In genomic region chrX:134183665-134184064, GRCh38 we compare ENCODE assay signal across 22 cellular contexts. TPM values are rescaled to one million over a fixed set of nuclear protein-coding genes. Genes with fewer than 3 reads are reported as not detected.
DNase-seq lines count a peak whose midpoint lies in the region; ATAC-seq, FAIRE-seq and TF ChIP-seq lines count a peak whose summit lies in the region.
"Had no signal": no experiment of that assay in that cellular context is flagged by ENCODE, and none has a peak within 500 bp of the region (broad histone marks: within the 10 kb centered on the region; RNA-seq: fewer than 3 reads in every experiment).

No MANE protein-coding gene starts in this region.

- H3K27me3 Mint-ChIP-seq in activated naive CD4-positive, alpha-beta T cell treated with anti-CD3 and anti-CD28 coated beads, Interleukin-2, amount 10 ng/mL, durations not matched to agents 7 days and 5 days, result peaks cover 6% of the 10 kb centered on the region
- H3K27me3 Mint-ChIP-seq in CD4-positive, alpha-beta memory T cell, result peaks cover 4 to 8% of the 10 kb centered on the region in 2 donors
- H3K27me3 Mint-ChIP-seq in activated CD4-positive, alpha-beta T cell treated with anti-CD3 and anti-CD28 coated beads for 36 hours, result peaks cover 5% of the 10 kb centered on the region

- intact Hi-C loops in GM12878 (cut with micrococcal nuclease; ENCODE audit: unreplicated experiment), result no loop called here
- intact Hi-C loops in CD4-positive, alpha-beta memory T cell (cut with micrococcal nuclease), result no loop called here
- intact Hi-C loops in activated CD4-positive, alpha-beta T cell treated with anti-CD3 and anti-CD28 coated beads for 36 hours (cut with DNase I, micrococcal nuclease), result no loop called here

- no peak for TF ChIP-seq RAD21 in GM12878 (IDR thresholded peaks at IDR 0.05; ENCODE audit: insufficient read depth, low read depth, low read length)

- no peaks in the 10 kb centered on the region for H3K79me2 ChIP-seq in GM12878 (ENCODE audit: control insufficient read depth, insufficient read depth, low read length)

- no peak overlapping the region for H3K4me3 Mint-ChIP-seq in activated naive CD4-positive, alpha-beta T cell treated with anti-CD3 and anti-CD28 coated beads, Interleukin-2, amount 10 ng/mL, durations not matched to agents 7 days and 5 days
- H3K4me3 Mint-ChIP-seq in CD4-positive, alpha-beta memory T cell, result peak overlapping the region in 1 of 8 donors; percentile 39
- H3K4me3 Mint-ChIP-seq in activated CD4-positive, alpha-beta T cell treated with anti-CD3 and anti-CD28 coated beads for 36 hours, result no peak overlapping the region
- H3K4me3 Mint-ChIP-seq: CD14-positive monocyte; CD8-positive, alpha-beta memory T cell; HFFc6 had no signal

- in situ Hi-C loops in HAP-1 (cut with MboI; ENCODE audit: low sequenced_read_pairs) (no loop called here), GM12878 (cut with MboI) (no loop called here), GM13976 (cut with MboI; ENCODE audit: low sequenced_read_pairs, unreplicated experiment) (no loop called here)

- H3K4me1 Mint-ChIP-seq in activated naive CD4-positive, alpha-beta T cell treated with anti-CD3 and anti-CD28 coated beads, Interleukin-2, amount 10 ng/mL, durations not matched to agents 7 days and 5 days, result peaks cover 36% of the 10 kb centered on the region
- peaks cover 10 to 26% (median 20%) of the 10 kb centered on the region in 4 donors for H3K4me1 Mint-ChIP-seq in CD4-positive, alpha-beta memory T cell
- peaks cover 18% of the 10 kb centered on the region for H3K4me1 Mint-ChIP-seq in activated CD4-positive, alpha-beta T cell treated with anti-CD3 and anti-CD28 coated beads for 36 hours

- no peak for TF ChIP-seq POLR2A in GM12878 (IDR thresholded peaks at IDR 0.05; ENCODE audit: low read depth, low read length)

- no peaks in the 10 kb centered on the region for H4K20me1 ChIP-seq in GM12878 (ENCODE audit: control insufficient read depth, insufficient read depth)

- H3K27ac ChIP-seq in GM12878 (ENCODE audit: control insufficient read depth, insufficient read depth), result no peak overlapping the region
- no peak overlapping the region for H3K27ac ChIP-seq in CD4-positive, alpha-beta memory T cell (ENCODE audit: low read depth, low read length)
- H3K27ac ChIP-seq: 22Rv1, BLaER1, GM23248, HL-60 had no signal

- POLR2A ChIA-PET in GM12878 (lab: Charles Lee), result no interaction called here
- POLR2A ChIA-PET in CD4-positive, alpha-beta memory T cell (lab: Charles Lee; ENCODE audit: partially characterized antibody), result no interaction called here
- POLR2A ChIA-PET in activated CD4-positive, alpha-beta T cell treated with anti-CD3 and anti-CD28 coated beads for 36 hours (lab: Charles Lee), result no interaction called here

- H3K27me3 ChIP-seq in HAP-1 (ENCODE audit: low read depth) (no peaks in the 10 kb centered on the region), GM12878 (replicated peaks in 1 of 2; ENCODE audit: control insufficient read depth in 2 of 2, insufficient read depth in 2 of 2, low read length in 1 of 2) (peaks cover 0 to 3% of the 10 kb centered on the region in 2 experiments; a peak in 1 of 4 replicates)
- no peaks in the 10 kb centered on the region for H3K27me3 ChIP-seq in CD4-positive, alpha-beta memory T cell (ENCODE audit: insufficient read depth, low read length)

- no peak for ATAC-seq in GM12878
- no peak for ATAC-seq in activated CD4-positive, alpha-beta T cell treated with anti-CD3 and anti-CD28 coated beads for 36 hours

- H2AFZ ChIP-seq in GM12878 (ENCODE audit: control insufficient read depth, low read depth, low read length), result no peak overlapping the region
- H2AFZ ChIP-seq: GM23248 had no signal

- TF ChIP-seq EP300 in GM12878 (IDR thresholded peaks at IDR 0.05; ENCODE audit: borderline replicate concordance in 1 of 2, control insufficient read depth in 1 of 2, low read depth in 2 of 2, low read length in 2 of 2), result no peak

- SMC1A ChIA-PET in GM12878 (lab: Charles Lee; ENCODE audit: uncharacterized antibody, unreplicated experiment), result no interaction called here

- TF ChIP-seq CTCF in GM12878 (IDR thresholded peaks at IDR 0.05 in 2 of 3, conservative IDR thresholded peaks at IDR 0.05 in 1 of 3; ENCODE audit: control insufficient read depth in 2 of 3, extremely low read depth in 1 of 3, insufficient read depth in 1 of 3, low read depth in 3 of 3, low read length in 3 of 3) (no peak), GM13976 (IDR thresholded peaks at IDR 0.05; ENCODE audit: borderline replicate concordance, control extremely low read depth, extremely low read depth, insufficient read depth, missing control alignments) (no peak)

- peaks cover 6% of the 10 kb centered on the region for H3K36me3 Mint-ChIP-seq in activated naive CD4-positive, alpha-beta T cell treated with anti-CD3 and anti-CD28 coated beads, Interleukin-2, amount 10 ng/mL, durations not matched to agents 7 days and 5 days
- H3K36me3 Mint-ChIP-seq in CD4-positive, alpha-beta memory T cell, result no peaks in the 10 kb centered on the region
- H3K36me3 Mint-ChIP-seq in activated CD4-positive, alpha-beta T cell treated with anti-CD3 and anti-CD28 coated beads for 36 hours (ENCODE audit: low read depth), result no peaks in the 10 kb centered on the region
- H3K36me3 Mint-ChIP-seq: CD14-positive monocyte; CD8-positive, alpha-beta memory T cell had no signal

- H3K4me1 ChIP-seq in HAP-1 (peaks cover 71% of the 10 kb centered on the region), GM12878 (ENCODE audit: control insufficient read depth, insufficient read depth, low read length) (no peaks in the 10 kb centered on the region)
- H3K4me1 ChIP-seq in CD4-positive, alpha-beta memory T cell (ENCODE audit: insufficient read depth, low read length), result peaks cover 31% of the 10 kb centered on the region
- H3K4me1 ChIP-seq: Caco-2 had no signal

- BruUV-seq in GM12878 (replicated peaks; lab: Mats Ljungman, UMichigan), result no TSS peak

- FAIRE-seq in GM12878 (lab: Jason Lieb, UNC), result peak; percentile 31
- FAIRE-seq: D721Med had no signal

- H3K9me3 Mint-ChIP-seq in activated naive CD4-positive, alpha-beta T cell treated with anti-CD3 and anti-CD28 coated beads, Interleukin-2, amount 10 ng/mL, durations not matched to agents 7 days and 5 days, result no peaks in the 10 kb centered on the region
- H3K9me3 Mint-ChIP-seq in CD4-positive, alpha-beta memory T cell, result peaks cover 0 to 2% (median 0%) of the 10 kb centered on the region in 8 donors
- no peaks in the 10 kb centered on the region for H3K9me3 Mint-ChIP-seq in activated CD4-positive, alpha-beta T cell treated with anti-CD3 and anti-CD28 coated beads for 36 hours (ENCODE audit: low read depth)
- H3K9me3 Mint-ChIP-seq: CD8-positive, alpha-beta memory T cell; HFFc6 had no signal

- 33% methylated on average over 6 of the region's 6 CpGs for WGBS in GM12878 (ENCODE audit: insufficient coverage, insufficient replicate concordance, low lambda C conversion rate, missing lambda C conversion rate)

- no peaks in the 10 kb centered on the region for H3K36me3 ChIP-seq in HAP-1 (replicated peaks)
- no peaks in the 10 kb centered on the region for H3K36me3 ChIP-seq in GM12878 (ENCODE audit: control insufficient read depth in 2 of 2, insufficient read depth in 2 of 2, low read length in 1 of 2)
- H3K36me3 ChIP-seq in CD4-positive, alpha-beta memory T cell (ENCODE audit: insufficient read depth, low read length), result no peaks in the 10 kb centered on the region
- H3K36me3 ChIP-seq: BLaER1 had no signal

- H3K4me3 ChIP-seq in HAP-1, result no peak overlapping the region
- H3K4me3 ChIP-seq in GM12878, result no peak overlapping the region
- H3K4me3 ChIP-seq in CD4-positive, alpha-beta memory T cell (ENCODE audit: low read length in 2 of 2), result no peak overlapping the region
- H3K4me3 ChIP-seq: BLaER1, GM23248 had no signal

- no peak overlapping the region for H3K9ac ChIP-seq in GM12878 (ENCODE audit: control insufficient read depth, insufficient read depth, low read length)
- H3K9ac ChIP-seq: BLaER1, GM23248 had no signal

- CTCF ChIA-PET in activated naive CD4-positive, alpha-beta T cell treated with anti-CD3 and anti-CD28 coated beads, Interleukin-2, amount 10 ng/mL, durations not matched to agents 7 days and 5 days (lab: Charles Lee), result no interaction called here
- CTCF ChIA-PET in GM12878 (lab: Yijun Ruan, JAX), result no interaction called here
- CTCF ChIA-PET in CD4-positive, alpha-beta memory T cell (lab: Charles Lee; ENCODE audit: partially characterized antibody), result no interaction called here
- CTCF ChIA-PET in activated CD4-positive, alpha-beta T cell treated with anti-CD3 and anti-CD28 coated beads for 36 hours (lab: Charles Lee), result no interaction called here

- no peak for DNase-seq in activated naive CD4-positive, alpha-beta T cell treated with anti-CD3 and anti-CD28 coated beads, Interleukin-2, amount 10 ng/mL, durations not matched to agents 7 days and 5 days
- no peak for DNase-seq in activated naive CD4-positive, alpha-beta T cell treated with anti-CD3 and anti-CD28 coated beads, Interleukin-2, amount 50 U/mL, for 16 hours
- peak; percentile 17 to 32 for DNase-seq in HAP-1 (ENCODE audit: low spot score in 2 of 2)
- no peak for DNase-seq in GM12878 (ENCODE audit: low read depth, low spot score)
- no peak for DNase-seq in GM13976 (ENCODE audit: low spot score)
- no peak for DNase-seq in CD4-positive, alpha-beta memory T cell
- no peak for DNase-seq in activated CD4-positive, alpha-beta T cell treated with anti-CD3 and anti-CD28 coated beads for 36 hours
- DNase-seq: Caco-2; CD8-positive, alpha-beta memory T cell; GDM1; GM23248; HCEC 1CT; HFFc6; IMR-90; KBM-7 had no signal

- no peak overlapping the region for H3K4me2 ChIP-seq in GM12878 (ENCODE audit: control insufficient read depth, insufficient read depth)
- H3K4me2 ChIP-seq: BLaER1 had no signal

- peak overlapping the region; percentile 33 for H3K27ac Mint-ChIP-seq in activated naive CD4-positive, alpha-beta T cell treated with anti-CD3 and anti-CD28 coated beads, Interleukin-2, amount 10 ng/mL, durations not matched to agents 7 days and 5 days
- no peak overlapping the region for H3K27ac Mint-ChIP-seq in CD4-positive, alpha-beta memory T cell
- no peak overlapping the region for H3K27ac Mint-ChIP-seq in activated CD4-positive, alpha-beta T cell treated with anti-CD3 and anti-CD28 coated beads for 36 hours
- H3K27ac Mint-ChIP-seq: CD14-positive monocyte; CD8-positive, alpha-beta memory T cell; HFFc6 had no signal

- RAD21 ChIA-PET in GM12878 (lab: Charles Lee; ENCODE audit: unreplicated experiment), result no interaction called here

- H3K9me3 ChIP-seq in HAP-1 (no peaks in the 10 kb centered on the region), GM12878 (replicated peaks; ENCODE audit: control insufficient read depth, insufficient read depth, low read length) (no peaks in the 10 kb centered on the region)
- H3K9me3 ChIP-seq in CD4-positive, alpha-beta memory T cell (ENCODE audit: control insufficient read depth in 1 of 2, low read length in 2 of 2), result no peaks in the 10 kb centered on the region
- H3K9me3 ChIP-seq: BLaER1, Caco-2 had no signal

RNA-seq across cellular contexts. Expression of gene CCDC160, which starts 53.3 kb away (rescaled TPM):
- not detected in 2 replicates for total RNA-seq in GM12878 (2013; cell fraction: nucleolus; rRNA removed)
- total RNA-seq in GM12878 (2014; rRNA removed), result not detected in 2 replicates
- total RNA-seq in GM12878 (2014; rRNA removed; fragmentation: Illumina TruSeq; extraction: Trizol), result not detected in 2 replicates
- not detected in 2 replicates for total RNA-seq in GM12878 (2021)
- polyA plus RNA-seq in GM12878 (2011; ENCODE audit: low read depth), result not detected
- not detected in 2 replicates for polyA plus RNA-seq in GM12878 (2011; rRNA removed)
- not detected in 2 replicates for polyA plus RNA-seq in GM12878 (2011; cell fraction: cytosol; rRNA removed)
- not detected in 2 replicates for polyA plus RNA-seq in GM12878 (2011; cell fraction: nucleus; rRNA removed)
- polyA plus RNA-seq in GM12878 (2012), result not detected in 2 replicates
- polyA plus RNA-seq in GM12878 (2014; fragmentation: Illumina TruSeq; extraction: Trizol), result not detected in 2 replicates
- not detected for polyA plus RNA-seq in GM12878 (2014; fragmentation: Nextera tagmentation; extraction: Ambion mirVana)
- not detected in 2 replicates for polyA plus RNA-seq in GM12878 (2014; rRNA removed)
- polyA plus RNA-seq in GM12878 (2016; fragmentation: Nextera tagmentation; extraction: Ambion mirVana), result not detected
- not detected in 2 replicates for polyA minus RNA-seq in GM12878 (2011; rRNA and poly(A)+ RNA removed)
- polyA minus RNA-seq in GM12878 (2011; cell fraction: cytosol; rRNA and poly(A)+ RNA removed), result not detected in 2 replicates
- not detected in 2 replicates for polyA minus RNA-seq in GM12878 (2011; cell fraction: nucleus; rRNA and poly(A)+ RNA removed)
- total RNA-seq in CD4-positive, alpha-beta memory T cell, result not detected
- polyA plus RNA-seq in CD4-positive, alpha-beta memory T cell, result not detected
- total RNA-seq in activated CD4-positive, alpha-beta T cell treated with anti-CD3 and anti-CD28 coated beads for 36 hours, result not detected
- total RNA-seq: A673; CD8-positive, alpha-beta memory T cell; Daoy; GM23248; HFFc6; IMR-90 had no signal
- polyA plus RNA-seq: CD14-positive monocyte; CD8-positive, alpha-beta memory T cell; GM23248; IMR-90 had no signal

Comparison
In these comparisons a context has a peak if more than half of its experiments do, and no peak if none do; other contexts are left out.
1. DNase-seq: peak in HAP-1 (2 of 2); none in activated naive CD4-positive, alpha-beta T cell treated with anti-CD3 and anti-CD28 coated beads, Interleukin-2, amount 10 ng/mL, durations not matched to agents 7 days and 5 days (single experiment), activated naive CD4-positive, alpha-beta T cell treated with anti-CD3 and anti-CD28 coated beads, Interleukin-2, amount 50 U/mL, for 16 hours (single experiment), GM12878 (single experiment), GM13976 (single experiment), CD4-positive, alpha-beta memory T cell (0 of 5) and activated CD4-positive, alpha-beta T cell treated with anti-CD3 and anti-CD28 coated beads for 36 hours (single experiment).